Comparison of ENCODE assay signal across 16 cellular contexts in the genomic region with DNA sequence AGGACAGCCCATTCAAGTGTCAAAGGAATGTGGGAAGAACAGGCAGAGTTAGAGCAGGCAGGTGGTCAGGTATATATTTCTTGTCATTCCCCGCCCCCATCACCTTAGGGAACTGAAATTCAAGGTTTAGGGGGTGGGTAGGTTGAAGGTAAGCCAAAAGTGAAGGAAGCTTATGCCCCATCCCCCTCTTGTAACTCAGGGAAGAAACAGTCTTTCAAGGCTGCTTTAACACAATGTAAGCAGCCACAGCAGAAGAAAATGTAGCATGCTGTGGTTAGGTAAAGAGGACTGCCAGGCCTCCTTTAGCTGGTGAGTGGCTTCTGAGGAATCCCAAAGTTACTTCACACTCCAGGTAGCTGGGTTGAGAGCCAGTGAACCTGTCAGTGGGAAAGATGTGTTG.
"Had no signal": no experiment of that assay in that cellular context is flagged by ENCODE, and none has a peak within 500 bp of the region (broad histone marks: within the 10 kb centered on the region; RNA-seq: fewer than 3 reads in every experiment).

No MANE protein-coding gene starts in this region.

- H3K4me3 ChIP-seq: coronary artery, pancreas, skin epidermis, stomach, thoracic aorta had no signal

- H3K4me1 Mint-ChIP-seq: activated naive CD8-positive, alpha-beta T cell treated with anti-CD3 and anti-CD28 coated beads for 36 hours had no signal

- H3K4me1 ChIP-seq: pancreas, stomach had no signal

- H3K9me3 Mint-ChIP-seq: activated CD8-positive, alpha-beta T cell treated with anti-CD3 and anti-CD28 coated beads for 36 hours; activated naive CD8-positive, alpha-beta T cell treated with anti-CD3 and anti-CD28 coated beads for 36 hours; activated T-cell treated with anti-CD3 and anti-CD28 coated beads, Interleukin-2, amount 50 U/mL, for 72 hours had no signal

- H3K9me3 ChIP-seq: pancreas, stomach, thoracic aorta had no signal

- H3K36me3 ChIP-seq: pancreas, stomach, thoracic aorta had no signal

- H3K4me3 Mint-ChIP-seq: activated CD8-positive, alpha-beta T cell treated with anti-CD3 and anti-CD28 coated beads for 36 hours; activated naive CD8-positive, alpha-beta T cell treated with anti-CD3 and anti-CD28 coated beads for 36 hours; activated T-cell treated with anti-CD3 and anti-CD28 coated beads, Interleukin-2, amount 50 U/mL, for 72 hours; mesothelial cell of epicardium; neural crest cell had no signal

- H3K27ac Mint-ChIP-seq: activated CD8-positive, alpha-beta T cell treated with anti-CD3 and anti-CD28 coated beads for 36 hours; activated naive CD8-positive, alpha-beta T cell treated with anti-CD3 and anti-CD28 coated beads for 36 hours; activated T-cell treated with anti-CD3 and anti-CD28 coated beads, Interleukin-2, amount 50 U/mL, for 72 hours; mesothelial cell of epicardium had no signal

- ATAC-seq: activated CD8-positive, alpha-beta T cell treated with anti-CD3 and anti-CD28 coated beads for 36 hours; activated T-cell treated with anti-CD3 and anti-CD28 coated beads, Interleukin-2, amount 50 U/mL, for 72 hours; pancreas had no signal

- DNase-seq: activated CD8-positive, alpha-beta memory T cell treated with anti-CD3 and anti-CD28 coated beads, Interleukin-2, amount 50 U/mL, for 4 hours; activated CD8-positive, alpha-beta T cell treated with anti-CD3 and anti-CD28 coated beads for 36 hours; activated gamma-delta T cell treated with Interleukin-2 at 50 U/mL for 16 hours; activated naive CD8-positive, alpha-beta T cell treated with anti-CD3 and anti-CD28 coated beads for 36 hours; activated T-cell treated with anti-CD3 and anti-CD28 coated beads, Interleukin-2, amount 50 U/mL, for 72 hours; effector memory CD4-positive, alpha-beta T cell; hypothalamus; kidney; pancreas; stomach had no signal

- FAIRE-seq: kidney, pancreas, urothelium cell line had no signal

- H3K27ac ChIP-seq: coronary artery, pancreas, skin epidermis, stomach, thoracic aorta had no signal

- H3K36me3 Mint-ChIP-seq: activated naive CD8-positive, alpha-beta T cell treated with anti-CD3 and anti-CD28 coated beads for 36 hours; mesothelial cell of epicardium had no signal

- H3K27me3 ChIP-seq: pancreas, stomach had no signal

- H3K27me3 Mint-ChIP-seq: activated CD8-positive, alpha-beta T cell treated with anti-CD3 and anti-CD28 coated beads for 36 hours; activated naive CD8-positive, alpha-beta T cell treated with anti-CD3 and anti-CD28 coated beads for 36 hours had no signal
